In the genomic region with DNA sequence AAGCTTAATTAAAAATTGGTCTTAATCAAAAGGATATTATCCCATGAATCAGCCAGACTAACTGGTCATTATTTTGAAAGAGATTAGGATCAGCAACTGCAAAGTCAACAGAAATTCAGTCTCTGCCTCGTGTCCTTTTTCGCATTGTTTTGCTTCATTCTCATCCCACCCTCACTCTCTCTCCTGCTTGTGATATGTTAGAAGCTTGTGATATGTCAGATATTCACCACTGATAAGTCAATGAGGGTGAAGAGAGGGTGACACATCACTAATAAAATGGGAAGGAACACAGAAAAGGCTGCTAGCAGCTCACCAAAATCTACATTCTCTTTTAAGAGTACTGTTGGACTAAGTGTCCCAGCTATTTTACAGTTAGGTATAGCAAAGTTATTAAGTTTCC, we compare ENCODE assay signal across 1 cellular context.
TF ChIP-seq lines count a peak whose summit lies in the region.

No MANE protein-coding gene starts in this region.

TF ChIP-seq in IMR-90, 13 proteins besides CTCF, POLR2A, EP300 and RAD21:
- TF ChIP-seq, protein P1, sequence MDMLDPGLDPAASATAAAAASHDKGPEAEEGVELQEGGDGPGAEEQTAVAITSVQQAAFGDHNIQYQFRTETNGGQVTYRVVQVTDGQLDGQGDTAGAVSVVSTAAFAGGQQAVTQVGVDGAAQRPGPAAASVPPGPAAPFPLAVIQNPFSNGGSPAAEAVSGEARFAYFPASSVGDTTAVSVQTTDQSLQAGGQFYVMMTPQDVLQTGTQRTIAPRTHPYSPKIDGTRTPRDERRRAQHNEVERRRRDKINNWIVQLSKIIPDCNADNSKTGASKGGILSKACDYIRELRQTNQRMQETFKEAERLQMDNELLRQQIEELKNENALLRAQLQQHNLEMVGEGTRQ (IDR thresholded peaks at IDR 0.05; ENCODE audit: low read depth, low read length): no peak
- no peak for TF ChIP-seq SMC3 (IDR thresholded peaks at IDR 0.05; ENCODE audit: low read depth, low read length)
- TF ChIP-seq NFE2L2 (IDR thresholded peaks at IDR 0.05; ENCODE audit: low read depth, low read length): no peak
- no peak for TF ChIP-seq BHLHE40 (IDR thresholded peaks at IDR 0.05; ENCODE audit: low read depth, low read length)
- TF ChIP-seq RFX5 (IDR thresholded peaks at IDR 0.05; ENCODE audit: low read depth, low read length): no peak
- TF ChIP-seq MXI1 (IDR thresholded peaks at IDR 0.05; ENCODE audit: borderline replicate concordance, low read depth, low read length): no peak
- TF ChIP-seq MAFK (IDR thresholded peaks at IDR 0.05; ENCODE audit: low read depth, low read length): no peak
- TF ChIP-seq RCOR1 (IDR thresholded peaks at IDR 0.05; ENCODE audit: insufficient replicate concordance, low read length): no peak
- no peak for TF ChIP-seq CHD1 (IDR thresholded peaks at IDR 0.05; ENCODE audit: low read depth, low read length)
- TF ChIP-seq, protein P2, sequence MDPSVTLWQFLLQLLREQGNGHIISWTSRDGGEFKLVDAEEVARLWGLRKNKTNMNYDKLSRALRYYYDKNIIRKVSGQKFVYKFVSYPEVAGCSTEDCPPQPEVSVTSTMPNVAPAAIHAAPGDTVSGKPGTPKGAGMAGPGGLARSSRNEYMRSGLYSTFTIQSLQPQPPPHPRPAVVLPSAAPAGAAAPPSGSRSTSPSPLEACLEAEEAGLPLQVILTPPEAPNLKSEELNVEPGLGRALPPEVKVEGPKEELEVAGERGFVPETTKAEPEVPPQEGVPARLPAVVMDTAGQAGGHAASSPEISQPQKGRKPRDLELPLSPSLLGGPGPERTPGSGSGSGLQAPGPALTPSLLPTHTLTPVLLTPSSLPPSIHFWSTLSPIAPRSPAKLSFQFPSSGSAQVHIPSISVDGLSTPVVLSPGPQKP (IDR thresholded peaks at IDR 0.05; ENCODE audit: borderline replicate concordance, low read depth, low read length): no peak
- no peak for TF ChIP-seq FOS (IDR thresholded peaks at IDR 0.05; ENCODE audit: low read depth, low read length)
- no peak for TF ChIP-seq CEBPB (IDR thresholded peaks at IDR 0.05; ENCODE audit: low read depth, low read length)
- TF ChIP-seq MAZ (IDR thresholded peaks at IDR 0.05; ENCODE audit: borderline replicate concordance, low read depth, low read length): no peak
